ENCODE assay signal across 12 cellular contexts in the genomic region with DNA sequence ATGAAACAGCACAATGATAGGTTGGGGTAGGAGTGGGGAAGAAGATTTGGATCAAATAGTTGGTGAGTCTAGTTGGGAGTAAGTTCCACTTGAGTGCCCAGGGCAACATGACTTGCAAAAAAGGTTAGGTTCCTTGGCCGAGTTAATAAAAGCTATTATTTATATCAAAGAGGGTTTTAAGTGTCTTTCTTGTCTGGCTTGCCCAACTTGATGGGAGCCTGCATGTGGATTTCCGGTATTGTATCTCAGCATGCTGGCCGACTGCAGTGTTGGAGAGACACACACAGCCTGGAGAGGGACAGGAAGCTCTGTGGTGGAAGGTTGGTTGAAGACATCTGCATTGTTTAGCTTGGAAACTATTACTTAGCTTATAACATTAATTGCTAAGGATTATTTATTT.
DNase-seq lines count a peak whose midpoint lies in the region; ATAC-seq and TF ChIP-seq lines count a peak whose summit lies in the region.
"Had no signal": no experiment of that assay in that cellular context is flagged by ENCODE, and none has a peak within 500 bp of the region (broad histone marks: within the 10 kb centered on the region; RNA-seq: fewer than 3 reads in every experiment).

No MANE protein-coding gene starts in this region.

- no peaks in the 10 kb centered on the region for H3K36me3 ChIP-seq in transverse colon
- H3K36me3 ChIP-seq: uterus had no signal

- WGBS in transverse colon (ENCODE audit: low coverage in 1 of 2), 2 donors: 78% methylated on average over 3 of the region's 3 CpGs; no CpG with 5 or more reads in 1 of the 2 donors

- H3K4me1 ChIP-seq in transverse colon: peaks cover 0 to 6% (median 0%) of the 10 kb centered on the region in 4 donors
- H3K4me1 ChIP-seq: uterus had no signal

- no peak overlapping the region for H3K27ac ChIP-seq in transverse colon
- H3K27ac ChIP-seq: coronary artery, uterus had no signal

- H3K9me3 ChIP-seq in transverse colon: no peaks in the 10 kb centered on the region
- H3K9me3 ChIP-seq: uterus had no signal

- no peak overlapping the region for H3K4me3 ChIP-seq in transverse colon
- H3K4me3 ChIP-seq: coronary artery, uterus had no signal

- ATAC-seq in HG03457 (IDR thresholded peaks at IDR 0.05; ENCODE audit: unreplicated experiment) (peak; percentile 86), GM21786 (IDR thresholded peaks at IDR 0.05; ENCODE audit: unreplicated experiment) (no peak)

- peak; percentile 70 for DNase-seq in activated effector memory CD4-positive, alpha-beta T cell treated with anti-CD3 and anti-CD28 coated beads, Interleukin-2, amount 50 U/mL, for 16 hours
- DNase-seq in activated effector memory CD4-positive, alpha-beta T cell treated with Interleukin-2 at 50 U/mL for 16 hours: no peak
- peak; percentile 7 to 14 for DNase-seq in activated CD4-positive, alpha-beta T cell treated with anti-CD3 and anti-CD28 coated beads, Interleukin-2, amount 50 U/mL, for 48 hours
- peak; percentile 24 for DNase-seq in transverse colon
- no peak for DNase-seq in NCI-H524 treated with DMSO at 0.1 percent for 48 hours (lab: John Stamatoyannopoulos, UW)
- DNase-seq in GF-D8 (lab: John Stamatoyannopoulos, UW): no peak
- DNase-seq: HFFc6, NCI-H1436, uterus had no signal

- TF ChIP-seq CTCF in transverse colon (IDR thresholded peaks at IDR 0.05): no peak

- no peak for TF ChIP-seq POLR2A in transverse colon (IDR thresholded peaks at IDR 0.05)

- no peak for TF ChIP-seq EP300 in transverse colon (IDR thresholded peaks at IDR 0.05; ENCODE audit: low read depth)

- no peaks in the 10 kb centered on the region for H3K27me3 ChIP-seq in transverse colon
- H3K27me3 ChIP-seq: uterus had no signal

- in situ Hi-C loops in transverse colon (cut with MboI; ENCODE audit: low pct_ligation_motif_present in 1 of 4, low pct_unique_long_range_greater_than_20kb in 1 of 4, low sequenced_read_pairs in 3 of 4): no loop called here

- intact Hi-C loops in transverse colon (cut with DNase I; ENCODE audit: low total_unique reads): no loop called here

Comparison
In these comparisons a context has a peak if more than half of its experiments do, and no peak if none do; other contexts are left out.
1. DNase-seq: peak in activated effector memory CD4-positive, alpha-beta T cell treated with anti-CD3 and anti-CD28 coated beads, Interleukin-2, amount 50 U/mL, for 16 hours (single experiment), activated CD4-positive, alpha-beta T cell treated with anti-CD3 and anti-CD28 coated beads, Interleukin-2, amount 50 U/mL, for 48 hours (2 of 2) and transverse colon (single experiment); none in activated effector memory CD4-positive, alpha-beta T cell treated with Interleukin-2 at 50 U/mL for 16 hours (single experiment), NCI-H524 treated with DMSO at 0.1 percent for 48 hours (single experiment) and GF-D8 (single experiment).